ENCODE assay signal across 1 cellular context in the genomic region with DNA sequence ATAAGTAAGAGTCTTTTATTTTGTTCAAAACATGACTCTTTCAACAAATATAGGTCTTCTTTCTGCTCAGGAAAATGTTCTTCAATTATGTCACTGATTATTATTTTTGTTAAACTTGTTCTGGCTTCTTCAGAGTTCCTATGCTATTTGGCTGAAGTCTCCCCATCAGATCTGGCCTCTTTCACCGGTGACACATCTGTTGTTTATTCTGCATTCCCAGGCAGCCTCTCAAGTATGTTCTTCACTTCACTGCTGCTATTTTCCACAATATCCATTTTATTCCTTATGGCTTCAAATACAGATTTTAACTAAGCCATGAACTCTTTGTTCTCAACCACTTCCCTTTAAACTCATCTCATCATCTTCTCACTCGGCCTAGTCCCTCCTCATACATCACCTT.
TF ChIP-seq lines count a peak whose summit lies in the region.

No MANE protein-coding gene starts in this region.

TF ChIP-seq in HepG2, 621 proteins besides CTCF, POLR2A, EP300 and RAD21:
- TF ChIP-seq HDAC2 (CRISPR knock-in tag; IDR thresholded peaks at IDR 0.05) (no peak), SAP130 (CRISPR knock-in tag; IDR thresholded peaks at IDR 0.05; ENCODE audit: low read depth) (no peak), ZNF101 (CRISPR knock-in tag; IDR thresholded peaks at IDR 0.05; ENCODE audit: borderline replicate concordance, low read depth) (no peak)
TF ChIP-seq in HepG2: peak in this region for 0.
